In the genomic region with DNA sequence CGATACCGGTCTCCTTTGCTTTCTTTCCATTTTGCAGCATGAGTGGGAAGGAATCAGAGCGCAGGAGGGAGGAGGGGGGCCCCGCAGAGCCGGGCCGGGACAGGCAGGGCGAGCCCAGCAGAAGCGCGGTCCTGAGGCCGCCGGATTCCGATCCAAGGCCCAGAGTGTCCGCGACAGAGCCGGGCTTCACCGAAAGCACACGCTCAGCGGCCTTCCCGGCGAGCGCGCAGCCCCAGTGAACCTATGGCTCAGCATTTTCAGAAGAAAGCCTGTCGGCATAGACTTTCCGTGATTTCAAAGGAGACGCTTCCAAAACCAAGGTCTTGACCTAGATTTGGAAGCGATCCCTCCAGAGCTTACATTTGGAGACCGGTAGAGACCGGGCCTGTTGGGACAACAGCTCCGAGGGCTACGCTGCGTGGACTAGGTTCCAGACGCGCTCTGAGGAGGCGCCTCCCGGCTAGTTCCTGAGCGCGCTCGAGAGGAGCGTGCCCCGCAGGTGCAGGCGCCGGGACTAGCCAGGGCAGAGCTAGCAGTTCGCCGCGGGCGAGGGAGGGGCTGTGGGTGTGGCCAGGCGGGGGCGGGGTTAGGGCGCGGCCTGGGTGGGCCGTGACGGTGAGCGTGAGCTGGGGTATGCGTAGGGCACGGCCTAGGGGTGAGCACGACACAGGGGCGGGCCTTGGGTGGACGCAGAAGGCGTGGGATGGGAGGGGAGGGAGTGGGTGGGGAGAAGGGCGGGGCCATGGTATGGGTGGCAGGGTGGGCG, we compare ENCODE assay signal across 8 cellular contexts. TPM values are rescaled to one million over a fixed set of nuclear protein-coding genes. Genes with fewer than 3 reads are reported as not detected.
A peak's percentile ranks its signal among the peaks of the same experiment; 100 is the strongest.
DNase-seq lines count a peak whose midpoint lies in the region; TF ChIP-seq lines count a peak whose summit lies in the region.

No MANE protein-coding gene starts in this region.

- H3K27ac ChIP-seq in RWPE1 = peak overlapping the region; percentile 89

- no peak for TF ChIP-seq CTCF in RWPE1 (conservative IDR thresholded peaks at IDR 0.05; ENCODE audit: low read depth)
- TF ChIP-seq CTCF in fibroblast of the aortic adventitia (IDR thresholded peaks at IDR 0.05; ENCODE audit: insufficient read depth, low read length) = no peak
- no peak for TF ChIP-seq CTCF in nephron progenitor cell (IDR thresholded peaks at IDR 0.05)

- POLR2A ChIA-PET in RWPE1 (lab: Yijun Ruan, JAX; ENCODE audit: low non-redundant PET) = interaction anchor here (0.6 kb wide), 1 partner anchor 18 kb away, joined by 3 read pairs; no protein-coding TSS in a partner anchor

- CTCF ChIA-PET in RWPE1 (lab: Yijun Ruan, JAX) = interaction anchor here (1.0 to 1.4 kb wide), 2 partner anchors 14 to 24 kb away, joined by 5 read pairs; no protein-coding TSS in a partner anchor

- H3K9me3 Mint-ChIP-seq in nephron progenitor cell = no peaks in the 10 kb centered on the region
- no peaks in the 10 kb centered on the region for H3K9me3 Mint-ChIP-seq in stimulated activated naive CD8-positive, alpha-beta T cell treated with anti-CD3 and anti-CD28 coated beads, Interleukin-15, Interleukin-2, amounts not matched to agents 100 ng/mL and 50 ng/mL, for 24 hours

- peaks cover 32% of the 10 kb centered on the region for H3K4me1 Mint-ChIP-seq in nephron progenitor cell
- H3K4me1 Mint-ChIP-seq in stimulated activated naive CD8-positive, alpha-beta T cell treated with anti-CD3 and anti-CD28 coated beads, Interleukin-15, Interleukin-2, amounts not matched to agents 100 ng/mL and 50 ng/mL, for 24 hours (ENCODE audit: low read depth) = peaks cover 15% of the 10 kb centered on the region

- DNase-seq in EH (ENCODE audit: low read depth) (peak; percentile 92), GOT3 (lab: John Stamatoyannopoulos, UW) (peak; percentile 91), LHCN-M2 (ENCODE audit: low read depth) (peak; percentile 89), RWPE1 (ENCODE audit: low spot score) (peak; percentile 99), fibroblast of the aortic adventitia (ENCODE audit: low read depth) (peak; percentile 92), nephron progenitor cell (peak; percentile 92)
- peak; percentile 90 for DNase-seq in activated T-helper 9 cell treated with anti-CD3 and anti-CD28 coated beads, Interleukin-2, amount 50 U/mL, for 16 hours (ENCODE audit: low read depth)

- peaks cover 7% of the 10 kb centered on the region for H3K36me3 Mint-ChIP-seq in nephron progenitor cell (ENCODE audit: low read depth)
- H3K36me3 Mint-ChIP-seq in stimulated activated naive CD8-positive, alpha-beta T cell treated with anti-CD3 and anti-CD28 coated beads, Interleukin-15, Interleukin-2, amounts not matched to agents 100 ng/mL and 50 ng/mL, for 24 hours (ENCODE audit: low read depth) = no peaks in the 10 kb centered on the region

- no peak overlapping the region for H3K27ac Mint-ChIP-seq in nephron progenitor cell
- no peak overlapping the region for H3K27ac Mint-ChIP-seq in stimulated activated naive CD8-positive, alpha-beta T cell treated with anti-CD3 and anti-CD28 coated beads, Interleukin-15, Interleukin-2, amounts not matched to agents 100 ng/mL and 50 ng/mL, for 24 hours

- peak overlapping the region; percentile 72 for H3K4me3 ChIP-seq in fibroblast of the aortic adventitia (ENCODE audit: low read depth, low read length)

- peaks cover 68% of the 10 kb centered on the region for H3K27me3 Mint-ChIP-seq in nephron progenitor cell (ENCODE audit: low read depth, poor library complexity)
- H3K27me3 Mint-ChIP-seq in stimulated activated naive CD8-positive, alpha-beta T cell treated with anti-CD3 and anti-CD28 coated beads, Interleukin-15, Interleukin-2, amounts not matched to agents 100 ng/mL and 50 ng/mL, for 24 hours = peaks cover 4% of the 10 kb centered on the region

- H3K4me3 Mint-ChIP-seq in nephron progenitor cell = peak overlapping the region; percentile 80
- peak overlapping the region; percentile 74 for H3K4me3 Mint-ChIP-seq in stimulated activated naive CD8-positive, alpha-beta T cell treated with anti-CD3 and anti-CD28 coated beads, Interleukin-15, Interleukin-2, amounts not matched to agents 100 ng/mL and 50 ng/mL, for 24 hours

RNA-seq across cellular contexts. Expression of gene PRSS38, which starts 27.8 kb away (rescaled TPM):
- total RNA-seq in LHCN-M2 (2014; rRNA removed) (not detected in 2 replicates), fibroblast of the aortic adventitia (ENCODE audit: low replicate concordance) (not detected in 2 replicates)
- polyA plus RNA-seq in LHCN-M2 (2012) = not detected

RNA-seq across cellular contexts. Expression of gene SNAP47, which starts 52.5 kb away (rescaled TPM):
- 46.4 and 48.5 TPM in 2 replicates for total RNA-seq in LHCN-M2 (2014; rRNA removed)
- polyA plus RNA-seq in LHCN-M2 (2012) = 30.9 TPM
- total RNA-seq in fibroblast of the aortic adventitia (ENCODE audit: low replicate concordance) = 31.1 and 35.9 TPM in 2 replicates

RNA-seq across cellular contexts. Expression of gene JMJD4, which starts 52.6 kb away (rescaled TPM):
- total RNA-seq in LHCN-M2 (2014; rRNA removed) (30.2 and 32.4 TPM in 2 replicates), fibroblast of the aortic adventitia (ENCODE audit: low replicate concordance) (13.4 and 26.8 TPM in 2 replicates)
- polyA plus RNA-seq in LHCN-M2 (2012) = 19.2 TPM

Comparison
In these comparisons a context has a peak if more than half of its experiments do, and no peak if none do; other contexts are left out.
1. Peak in every context shown above with its lines: DNase-seq, H3K4me3 ChIP-seq and H3K27ac ChIP-seq.